In the genomic region with DNA sequence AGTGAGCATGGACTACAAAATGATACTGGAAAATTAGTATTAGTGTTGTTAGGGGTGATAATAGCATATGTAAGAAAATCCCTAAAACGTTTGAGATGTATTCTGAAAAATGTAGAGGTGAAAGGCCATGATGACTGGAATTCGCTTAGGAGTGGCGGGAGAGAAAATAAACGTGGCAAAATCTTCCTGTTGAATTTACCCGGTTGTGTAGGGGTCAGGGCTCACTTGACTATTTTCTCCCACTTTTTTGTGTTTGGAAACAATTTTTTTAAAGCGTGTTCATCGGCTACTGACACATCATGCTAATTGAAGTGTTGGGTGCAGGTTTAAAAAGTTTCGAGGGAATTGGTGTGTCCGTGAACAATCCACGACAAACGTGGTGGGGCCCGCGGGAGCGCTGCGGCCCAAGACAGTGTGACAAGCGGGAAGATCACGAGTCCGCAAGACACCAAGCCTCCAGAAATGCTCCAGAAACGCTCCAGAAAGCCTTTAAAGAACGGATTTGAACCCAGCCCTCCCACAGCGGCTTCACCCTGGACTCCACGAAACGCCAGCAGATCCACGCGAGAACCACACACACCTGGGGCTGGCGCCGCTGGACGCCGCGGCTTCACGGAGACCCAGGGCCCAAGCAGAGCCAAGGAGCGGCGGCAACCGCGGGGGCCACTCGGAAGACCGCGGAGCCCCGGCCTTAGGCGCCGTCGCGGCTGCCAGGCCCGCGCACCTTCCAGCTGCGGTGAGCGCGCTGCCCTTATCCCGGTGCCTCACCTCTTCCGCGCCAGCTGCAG, we compare ENCODE assay signal across 8 cellular contexts. TPM values are rescaled to one million over a fixed set of nuclear protein-coding genes. Genes with fewer than 3 reads are reported as not detected.
DNase-seq lines count a peak whose midpoint lies in the region; ATAC-seq, FAIRE-seq and TF ChIP-seq lines count a peak whose summit lies in the region.

No MANE protein-coding gene starts in this region.

- TF ChIP-seq CTCF in GM12875 (IDR thresholded peaks at IDR 0.05; ENCODE audit: borderline replicate concordance, insufficient read depth, low read depth, low read length) = no peak
- no peak for TF ChIP-seq CTCF in SK-N-SH (IDR thresholded peaks at IDR 0.05)
- no peak for TF ChIP-seq CTCF in epithelial cell of esophagus (IDR thresholded peaks at IDR 0.05; ENCODE audit: insufficient read depth, low read depth, low read length, missing control alignments)

- intact Hi-C loops in naive thymus-derived CD4-positive, alpha-beta T cell (cut with micrococcal nuclease) = loop anchor here (1.0 to 10.0 kb wide), 15 partner anchors 40 to 1918 kb away; a partner anchor contains a TSS

- peak overlapping the region; percentile 93 for H3K9ac ChIP-seq in SK-N-SH

- H3F3A ChIP-seq in SK-N-SH (replicated peaks; ENCODE audit: insufficient read depth) = peaks cover 8% of the 10 kb centered on the region

- no peaks in the 10 kb centered on the region for H3K27me3 Mint-ChIP-seq in naive thymus-derived CD4-positive, alpha-beta T cell

- H3K36me3 ChIP-seq in SK-N-SH (replicated peaks in 1 of 2; ENCODE audit: control insufficient read depth in 1 of 2, insufficient read depth in 2 of 2, low read length in 1 of 2) = peaks cover 24 to 30% of the 10 kb centered on the region in 2 experiments
- peaks cover 0 to 11% (median 0%) of the 10 kb centered on the region in 3 experiments for H3K36me3 ChIP-seq in naive thymus-derived CD4-positive, alpha-beta T cell (ENCODE audit: control insufficient read depth in 2 of 3, insufficient read depth in 3 of 3, low read length in 3 of 3)

- H3K9me3 Mint-ChIP-seq in naive thymus-derived CD4-positive, alpha-beta T cell = peaks cover 0 to 2% (median 0%) of the 10 kb centered on the region in 11 donors

- H2AFZ ChIP-seq in SK-N-SH (ENCODE audit: low read depth) = peak overlapping the region; percentile 77; the same call in 1 of the 2 replicates

- H3K27ac Mint-ChIP-seq in naive thymus-derived CD4-positive, alpha-beta T cell = peak overlapping the region; percentile 88 to 98 (median 94)

- no peak for TF ChIP-seq RAD21 in SK-N-SH (IDR thresholded peaks at IDR 0.05; ENCODE audit: low read length)

- no peak for FAIRE-seq in HTR-8/SVneo (lab: Jason Lieb, UNC)

- peaks cover 0 to 11% of the 10 kb centered on the region in 2 experiments; a peak in 3 of 4 replicates for H3K4me1 ChIP-seq in SK-N-SH (ENCODE audit: control insufficient read depth in 1 of 2, insufficient read depth in 2 of 2, low read depth in 1 of 2, low read length in 1 of 2)
- peaks cover 9% of the 10 kb centered on the region in 2 donors for H3K4me1 ChIP-seq in naive thymus-derived CD4-positive, alpha-beta T cell (ENCODE audit: control insufficient read depth in 2 of 2, insufficient read depth in 2 of 2, low read length in 2 of 2)

- H3K4me3 ChIP-seq in GM12875 (ENCODE audit: low read depth, low read length) (peak overlapping the region; percentile 99), SK-N-SH (ENCODE audit: low read depth in 2 of 2, low read length in 1 of 2) (peak overlapping the region; percentile 75 to 93), epithelial cell of esophagus (ENCODE audit: low read length) (peak overlapping the region; percentile 81)
- peak overlapping the region; percentile 86 for H3K4me3 ChIP-seq in naive thymus-derived CD4-positive, alpha-beta T cell (ENCODE audit: low read length)

- 6% methylated on average over 23 of the region's 51 CpGs for WGBS in SK-N-SH (ENCODE audit: low lambda C conversion rate)

- no peak for DNase-seq in SK-N-SH
- DNase-seq in epithelial cell of esophagus (ENCODE audit: low read depth) = peak; percentile 18
- no peak for DNase-seq in naive thymus-derived CD4-positive, alpha-beta T cell
- DNase-seq in HTR-8/SVneo (ENCODE audit: insufficient read length, low spot score) = no peak
- DNase-seq in activated gamma-delta T cell treated with Interleukin-2 at 50 U/mL for 16 hours = no peak

- H3K4me3 Mint-ChIP-seq in naive thymus-derived CD4-positive, alpha-beta T cell = peak overlapping the region; percentile 92 to 100 (median 97)

- H4K20me1 ChIP-seq in SK-N-SH (ENCODE audit: insufficient read depth) = no peaks in the 10 kb centered on the region

- H3K9me3 ChIP-seq in SK-N-SH = no peaks in the 10 kb centered on the region
- H3K9me3 ChIP-seq in naive thymus-derived CD4-positive, alpha-beta T cell (ENCODE audit: control insufficient read depth in 2 of 3, low read length in 3 of 3) = no peaks in the 10 kb centered on the region

- H3K4me1 Mint-ChIP-seq in naive thymus-derived CD4-positive, alpha-beta T cell = peaks cover 31 to 71% (median 50%) of the 10 kb centered on the region in 7 donors

- H3K27ac ChIP-seq in SK-N-SH (ENCODE audit: low read depth in 2 of 2, low read length in 1 of 2) = peak overlapping the region; percentile 76 to 87
- H3K27ac ChIP-seq in naive thymus-derived CD4-positive, alpha-beta T cell (ENCODE audit: low read depth, low read length) = peak overlapping the region; percentile 93

- no peaks in the 10 kb centered on the region for H3K9me2 ChIP-seq in SK-N-SH

- ATAC-seq in HG02588 (IDR thresholded peaks at IDR 0.05; ENCODE audit: unreplicated experiment) (peak; percentile 32), HG02678 (IDR thresholded peaks at IDR 0.05; ENCODE audit: unreplicated experiment) (no peak)
- ATAC-seq in naive thymus-derived CD4-positive, alpha-beta T cell = peak; percentile 62

- no peaks in the 10 kb centered on the region for H3K27me3 ChIP-seq in SK-N-SH (ENCODE audit: insufficient read depth)
- H3K27me3 ChIP-seq in naive thymus-derived CD4-positive, alpha-beta T cell (ENCODE audit: control insufficient read depth in 2 of 2, insufficient read depth in 2 of 2, low read length in 2 of 2) = no peaks in the 10 kb centered on the region

- CTCF ChIA-PET in SK-N-SH (lab: Yijun Ruan, JAX) = interaction anchor here (0.9 to 2.9 kb wide), 3 partner anchors 17 to 205 kb away, joined by 3 to 9 read pairs (median 5); no protein-coding TSS in a partner anchor
- CTCF ChIA-PET in naive thymus-derived CD4-positive, alpha-beta T cell (lab: Charles Lee) = interaction anchor here (0.7 to 1.2 kb wide), 2 partner anchors 12 to 414 kb away, joined by 3 to 4 read pairs; no protein-coding TSS in a partner anchor

- H3K79me2 ChIP-seq in SK-N-SH (ENCODE audit: insufficient read depth) = peaks cover 37% of the 10 kb centered on the region

- peaks cover 0 to 22% (median 16%) of the 10 kb centered on the region in 5 donors for H3K36me3 Mint-ChIP-seq in naive thymus-derived CD4-positive, alpha-beta T cell

- peak overlapping the region; percentile 90 for H3K4me2 ChIP-seq in SK-N-SH

- TF ChIP-seq EP300 in SK-N-SH (IDR thresholded peaks at IDR 0.05; ENCODE audit: borderline replicate concordance in 1 of 2, low read depth in 1 of 2, low read length in 1 of 2) = no peak

- POLR2A ChIA-PET in SK-N-SH (lab: Yijun Ruan, JAX) = interaction anchor here (0.8 to 1.4 kb wide), 6 partner anchors 9 to 203 kb away, joined by 3 to 10 read pairs (median 3); a partner anchor contains a TSS
- POLR2A ChIA-PET in naive thymus-derived CD4-positive, alpha-beta T cell (lab: Charles Lee) = interaction anchor here (0.7 to 1.8 kb wide), 10 partner anchors 9 to 1619 kb away, joined by 3 to 15 read pairs (median 4); a partner anchor contains a TSS

TF ChIP-seq in SK-N-SH, 30 proteins besides CTCF, POLR2A, EP300 and RAD21:
- TF ChIP-seq SMC3 (IDR thresholded peaks at IDR 0.05; ENCODE audit: low read depth, low read length) = no peak
- TF ChIP-seq, protein P1, sequence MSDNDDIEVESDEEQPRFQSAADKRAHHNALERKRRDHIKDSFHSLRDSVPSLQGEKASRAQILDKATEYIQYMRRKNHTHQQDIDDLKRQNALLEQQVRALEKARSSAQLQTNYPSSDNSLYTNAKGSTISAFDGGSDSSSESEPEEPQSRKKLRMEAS (IDR thresholded peaks at IDR 0.05; ENCODE audit: low read depth) = 0 out of 2 replicates have a peak, but pooled peaks have one; percentile 3

RNA-seq across cellular contexts. Expression of a gene that starts 0.6 kb away (rescaled TPM):
- 39.2 and 39.6 TPM in 2 replicates for polyA plus RNA-seq in SK-N-SH (2012; rRNA removed)
- polyA plus RNA-seq in SK-N-SH (2012; cell fraction: cytosol; rRNA removed) = 51.7 and 60.5 TPM in 2 replicates
- 14.9 and 31.1 TPM in 2 replicates for polyA plus RNA-seq in SK-N-SH (2012; cell fraction: nucleus; rRNA removed)
- 10 to 100 TPM in 4 of 5 experiments, 1 to 10 TPM in 1; 9.8 to 62.5 (median 16.9) TPM for total RNA-seq in naive thymus-derived CD4-positive, alpha-beta T cell
- 10 to 100 TPM; 46.2 to 48.2 TPM for polyA plus RNA-seq in naive thymus-derived CD4-positive, alpha-beta T cell
